In genomic region chr1:209653915-209654351, GRCh38 we compare ENCODE assay signal across 11 cellular contexts. TPM values are rescaled to one million over a fixed set of nuclear protein-coding genes. Genes with fewer than 3 reads are reported as not detected.
A peak's percentile ranks its signal among the peaks of the same experiment; 100 is the strongest.
DNase-seq lines count a peak whose midpoint lies in the region; ATAC-seq and TF ChIP-seq lines count a peak whose summit lies in the region.
"Had no signal": no experiment of that assay in that cellular context is flagged by ENCODE, and none has a peak within 500 bp of the region (broad histone marks: within the 10 kb centered on the region; RNA-seq: fewer than 3 reads in every experiment).

No MANE protein-coding gene starts in this region.

- TF ChIP-seq CTCF in Peyer's patch (IDR thresholded peaks at IDR 0.05) (no peak), right lobe of liver (IDR thresholded peaks at IDR 0.05) (no peak)

- H3K27me3 ChIP-seq in Peyer's patch (no peaks in the 10 kb centered on the region), right lobe of liver (no peaks in the 10 kb centered on the region)
- no peaks in the 10 kb centered on the region for H3K27me3 ChIP-seq in effector memory CD4-positive, alpha-beta T cell (replicated peaks; ENCODE audit: control insufficient read depth, insufficient read depth, low read length, poor library complexity, severe bottlenecking)

- H3K4me1 ChIP-seq in Peyer's patch (peaks cover 0 to 79% (median 2%) of the 10 kb centered on the region in 4 donors), right lobe of liver (peaks cover 0 to 60% (median 28%) of the 10 kb centered on the region in 4 donors)
- peaks cover 11% of the 10 kb centered on the region for H3K4me1 ChIP-seq in effector memory CD4-positive, alpha-beta T cell (ENCODE audit: control insufficient read depth, insufficient read depth, low read length, poor library complexity, severe bottlenecking)

- no peaks in the 10 kb centered on the region for H3K9me3 ChIP-seq in Peyer's patch
- H3K9me3 ChIP-seq in right lobe of liver = no peaks in the 10 kb centered on the region
- H3K9me3 ChIP-seq in effector memory CD4-positive, alpha-beta T cell (ENCODE audit: control insufficient read depth, low read length) = no peaks in the 10 kb centered on the region

- peak; percentile 42 for ATAC-seq in GM21390 (IDR thresholded peaks at IDR 0.05; ENCODE audit: unreplicated experiment)
- ATAC-seq in right lobe of liver = peak; percentile 37 to 65 (median 42)
- no peak for ATAC-seq in GM19035 (IDR thresholded peaks at IDR 0.05; ENCODE audit: unreplicated experiment)

- intact Hi-C loops in right lobe of liver (cut with DNase I) = no loop called here

- H3K27ac ChIP-seq in Peyer's patch (peak overlapping the region in 3 of 4 donors; percentile 76 to 93 (median 90)), right lobe of liver (peak overlapping the region; percentile 36 to 68 (median 42))
- no peak overlapping the region for H3K27ac ChIP-seq in effector memory CD4-positive, alpha-beta T cell (ENCODE audit: insufficient read depth, low read length, poor library complexity, severe bottlenecking)
- H3K27ac ChIP-seq: SK-N-MC had no signal

- H3K4me3 ChIP-seq in Peyer's patch (peak overlapping the region in 2 of 4 donors; percentile 7 to 25), right lobe of liver (no peak overlapping the region)
- H3K4me3 ChIP-seq in effector memory CD4-positive, alpha-beta T cell (ENCODE audit: insufficient read depth, low read depth, low read length, poor library complexity, severe bottlenecking) = no peak overlapping the region
- H3K4me3 ChIP-seq: SK-N-MC had no signal

- DNase-seq in COLO668 (lab: John Stamatoyannopoulos, UW; ENCODE audit: unreplicated experiment) = peak; percentile 88
- DNase-seq in Peyer's patch = peak in 2 of 3 donors; percentile 60 to 67
- peak in 1 of 3 donors; percentile 27 for DNase-seq in right lobe of liver
- DNase-seq in effector memory CD4-positive, alpha-beta T cell = no peak
- no peak for DNase-seq in GM19240 (ENCODE audit: insufficient read length, low spot score)
- no peak for DNase-seq in NCI-H2029 treated with DMSO at 0.1 percent for 48 hours (lab: John Stamatoyannopoulos, UW)
- DNase-seq: activated T-cell treated with anti-CD3 and anti-CD28 coated beads for 4 hours had no signal

- TF ChIP-seq POLR2A in Peyer's patch (IDR thresholded peaks at IDR 0.05) = peak in 1 of 2 donors; percentile 72
- peak; percentile 66 for TF ChIP-seq POLR2A in right lobe of liver (IDR thresholded peaks at IDR 0.05)

- WGBS in right lobe of liver (ENCODE audit: insufficient coverage, low coverage, low lambda C conversion rate, missing lambda C conversion rate) = 26% methylated on average over 5 of the region's 7 CpGs

- no peaks in the 10 kb centered on the region for H3K36me3 ChIP-seq in Peyer's patch
- H3K36me3 ChIP-seq in right lobe of liver = no peaks in the 10 kb centered on the region
- no peaks in the 10 kb centered on the region for H3K36me3 ChIP-seq in effector memory CD4-positive, alpha-beta T cell (ENCODE audit: control insufficient read depth, insufficient read depth, low read length)

RNA-seq across cellular contexts. Expression of gene LAMB3, which starts 1.7 kb away (rescaled TPM):
- total RNA-seq in Peyer's patch (100 to 1,000 TPM in 3 of 4 donors, 1 to 10 TPM in 1; 9.1 to 109 (median 104) TPM), right lobe of liver (10 to 100 TPM in 1 of 6 experiments, 1 to 10 TPM in 5; 5.0 to 14.6 (median 8.4) TPM)

RNA-seq across cellular contexts. Expression of gene G0S2, which starts 21.3 kb away (rescaled TPM):
- total RNA-seq in Peyer's patch (10 to 100 TPM in 3 of 4 donors, 1 to 10 TPM in 1; 2.3 to 70.4 (median 14.1) TPM), right lobe of liver (100 to 1,000 TPM in 4 of 6 experiments, 10 to 100 TPM in 2; 36.9 to 749 (median 247) TPM)

RNA-seq across cellular contexts. Expression of gene HSD11B1, which starts 50.7 kb away (rescaled TPM):
- total RNA-seq in Peyer's patch = 1 to 10 TPM in 3 of 4 donors, not detected in 1; 4.2 to 8.6 (median 5.8) TPM
- total RNA-seq in right lobe of liver = 100 to 1,000 TPM; 281 to 749 (median 512) TPM
- total RNA-seq: osteocyte had no signal

Comparison
In these comparisons a context has a peak if more than half of its experiments do, and no peak if none do; other contexts are left out.
1. DNase-seq: peak in COLO668 (single experiment) and Peyer's patch (2 of 3); none in effector memory CD4-positive, alpha-beta T cell (0 of 3), GM19240 (single experiment) and NCI-H2029 treated with DMSO at 0.1 percent for 48 hours (single experiment).
2. RNA of gene HSD11B1, which starts 50.7 kb away (total RNA-seq): 281 to 749 TPM in right lobe of liver; 4.2 to 8.6 TPM in Peyer's patch; every median in the first group is over 10 times any median in the second.